In the genomic region with DNA sequence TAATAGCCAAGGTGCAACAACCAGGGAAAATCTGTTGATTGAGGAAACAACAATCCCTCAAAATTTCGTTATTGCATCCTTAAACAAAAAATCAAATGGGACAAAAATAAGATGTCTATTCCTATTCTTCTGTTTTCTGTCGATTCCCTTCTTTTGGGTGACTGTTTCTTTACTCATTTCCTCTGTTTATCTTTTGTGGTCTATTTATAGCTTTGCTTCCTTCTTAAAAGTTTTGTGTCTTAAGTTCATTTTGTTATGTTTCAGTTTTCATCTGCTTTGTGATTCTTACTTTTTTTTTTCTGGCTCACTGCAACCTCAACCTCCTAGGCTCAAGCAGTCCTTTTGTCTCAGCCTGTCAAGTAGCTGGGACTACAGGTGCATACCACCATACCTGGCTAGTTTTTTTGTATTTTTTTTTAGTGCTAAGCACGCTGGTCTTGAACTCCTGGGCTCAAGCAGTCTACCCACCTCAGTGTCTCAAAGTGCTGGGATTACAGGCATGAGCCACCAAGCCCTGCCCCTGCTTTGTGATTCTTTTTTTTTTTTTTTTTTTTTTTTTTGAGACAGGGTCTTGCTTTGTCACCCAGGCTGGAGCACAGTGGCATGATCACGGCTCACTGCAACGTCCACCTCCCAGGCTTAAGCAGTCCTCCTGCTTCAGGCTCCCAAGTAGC, we compare ENCODE assay signal across 11 cellular contexts. TPM values are rescaled to one million over a fixed set of nuclear protein-coding genes. Genes with fewer than 3 reads are reported as not detected.
DNase-seq lines count a peak whose midpoint lies in the region; ATAC-seq and TF ChIP-seq lines count a peak whose summit lies in the region.
"Had no signal": no experiment of that assay in that cellular context is flagged by ENCODE, and none has a peak within 500 bp of the region (broad histone marks: within the 10 kb centered on the region; RNA-seq: fewer than 3 reads in every experiment).

No MANE protein-coding gene starts in this region.

- H3K27ac Mint-ChIP-seq in natural killer cell: peak overlapping the region; percentile 3 to 52
- no peak overlapping the region for H3K27ac Mint-ChIP-seq in natural killer cell treated with Interleukin-12 subunit alpha and Interleukin-12 subunit beta and Interleukin-15 and Interleukin-18, amount 100 ng/mL, for 72 hours

- no peak for ATAC-seq in natural killer cell
- ATAC-seq in natural killer cell treated with Interleukin-12 subunit alpha and Interleukin-12 subunit beta and Interleukin-15 and Interleukin-18, amount 100 ng/mL, for 72 hours: no peak
- ATAC-seq in SK-N-SH treated with all-trans-retinoic acid at 6 μM for 48 hours: 0 out of 3 replicates have a peak, but pooled peaks have one; percentile 36
- ATAC-seq: left ventricle myocardium superior had no signal

- no peaks in the 10 kb centered on the region for H3K9me3 Mint-ChIP-seq in natural killer cell
- H3K9me3 Mint-ChIP-seq in natural killer cell treated with Interleukin-12 subunit alpha and Interleukin-12 subunit beta and Interleukin-15 and Interleukin-18, amount 100 ng/mL, for 72 hours: peaks cover 5% of the 10 kb centered on the region

- no peak for DNase-seq in natural killer cell
- no peak for DNase-seq in natural killer cell treated with Interleukin-12 subunit alpha and Interleukin-12 subunit beta and Interleukin-15 and Interleukin-18, amount 100 ng/mL, for 72 hours (ENCODE audit: low spot score)
- DNase-seq in epithelial cell of prostate (ENCODE audit: low read depth, low spot score): no peak
- DNase-seq in NCI-H2107 treated with DMSO at 0.1 percent for 48 hours (lab: John Stamatoyannopoulos, UW; ENCODE audit: unreplicated experiment): no peak
- DNase-seq in NCI-H524 treated with DMSO at 0.1 percent for 48 hours (lab: John Stamatoyannopoulos, UW): no peak
- no peak for DNase-seq in NK-92 (lab: John Stamatoyannopoulos, UW; ENCODE audit: unreplicated experiment)
- no peak for DNase-seq in DMS153 treated with DMSO at 0.1 percent for 48 hours (lab: John Stamatoyannopoulos, UW; ENCODE audit: unreplicated experiment)
- DNase-seq: left ventricle myocardium superior, NCI-H2171 treated with DMSO at 0.1 percent for 48 hours had no signal

- H3K4me3 Mint-ChIP-seq in natural killer cell: no peak overlapping the region
- no peak overlapping the region for H3K4me3 Mint-ChIP-seq in natural killer cell treated with Interleukin-12 subunit alpha and Interleukin-12 subunit beta and Interleukin-15 and Interleukin-18, amount 100 ng/mL, for 72 hours

- H3K36me3 Mint-ChIP-seq in natural killer cell: peaks cover 39% of the 10 kb centered on the region
- H3K36me3 Mint-ChIP-seq in natural killer cell treated with Interleukin-12 subunit alpha and Interleukin-12 subunit beta and Interleukin-15 and Interleukin-18, amount 100 ng/mL, for 72 hours: peaks cover 48% of the 10 kb centered on the region

- H3K27me3 Mint-ChIP-seq in natural killer cell (ENCODE audit: low read depth in 2 of 2): no peaks in the 10 kb centered on the region
- no peaks in the 10 kb centered on the region for H3K27me3 Mint-ChIP-seq in natural killer cell treated with Interleukin-12 subunit alpha and Interleukin-12 subunit beta and Interleukin-15 and Interleukin-18, amount 100 ng/mL, for 72 hours

- TF ChIP-seq CTCF in natural killer cell (IDR thresholded peaks at IDR 0.05): no peak

- peaks cover 22 to 34% of the 10 kb centered on the region in 2 donors for H3K4me1 Mint-ChIP-seq in natural killer cell
- H3K4me1 Mint-ChIP-seq in natural killer cell treated with Interleukin-12 subunit alpha and Interleukin-12 subunit beta and Interleukin-15 and Interleukin-18, amount 100 ng/mL, for 72 hours (ENCODE audit: low read depth in 2 of 2): peaks cover 28 to 29% of the 10 kb centered on the region in 2 donors

- intact Hi-C loops in natural killer cell (cut with micrococcal nuclease): no loop called here

- peak overlapping the region; percentile 4 for H3K27ac ChIP-seq in epithelial cell of prostate
- H3K27ac ChIP-seq: SK-N-MC had no signal

TF ChIP-seq in SK-N-SH treated with all-trans-retinoic acid at 6 μM for 48 hours, 23 proteins besides CTCF, POLR2A, EP300 and RAD21:
- TF ChIP-seq CSDC2 (CRISPR knock-in tag; IDR thresholded peaks at IDR 0.05) (no peak), TSHZ2 (CRISPR knock-in tag; IDR thresholded peaks at IDR 0.05) (no peak), BACH2 (CRISPR knock-in tag; IDR thresholded peaks at IDR 0.05; ENCODE audit: borderline replicate concordance) (no peak), RARB (CRISPR knock-in tag; IDR thresholded peaks at IDR 0.05) (no peak), SNAI2 (CRISPR knock-in tag; IDR thresholded peaks at IDR 0.05) (no peak), ZFP3 (CRISPR knock-in tag; IDR thresholded peaks at IDR 0.05) (no peak)

RNA-seq across cellular contexts. Expression of gene ZNF146, which starts 10.4 kb away (rescaled TPM):
- 10 to 100 TPM; 20.3 to 37.3 (median 21.5) TPM for total RNA-seq in natural killer cell
- 10 to 100 TPM; 72.4 to 72.8 TPM for total RNA-seq in natural killer cell treated with Interleukin-12 subunit alpha and Interleukin-12 subunit beta and Interleukin-15 and Interleukin-18, amount 100 ng/mL, for 72 hours

RNA-seq across cellular contexts. Expression of gene ZNF565, which starts 10.9 kb away (rescaled TPM):
- 10 to 100 TPM in 2 of 3 donors, 1 to 10 TPM in 1; 7.7 to 19.1 (median 10.5) TPM for total RNA-seq in natural killer cell
- total RNA-seq in natural killer cell treated with Interleukin-12 subunit alpha and Interleukin-12 subunit beta and Interleukin-15 and Interleukin-18, amount 100 ng/mL, for 72 hours: 1 to 10 TPM; 3.2 to 4.3 TPM

Comparison
In these comparisons a context has a peak if more than half of its experiments do, and no peak if none do; other contexts are left out.
1. H3K27ac Mint-ChIP-seq: peak in natural killer cell (2 of 2); none in natural killer cell treated with Interleukin-12 subunit alpha and Interleukin-12 subunit beta and Interleukin-15 and Interleukin-18, amount 100 ng/mL, for 72 hours (0 of 2).